ENCODE assay signal across 24 cellular contexts in the genomic region with DNA sequence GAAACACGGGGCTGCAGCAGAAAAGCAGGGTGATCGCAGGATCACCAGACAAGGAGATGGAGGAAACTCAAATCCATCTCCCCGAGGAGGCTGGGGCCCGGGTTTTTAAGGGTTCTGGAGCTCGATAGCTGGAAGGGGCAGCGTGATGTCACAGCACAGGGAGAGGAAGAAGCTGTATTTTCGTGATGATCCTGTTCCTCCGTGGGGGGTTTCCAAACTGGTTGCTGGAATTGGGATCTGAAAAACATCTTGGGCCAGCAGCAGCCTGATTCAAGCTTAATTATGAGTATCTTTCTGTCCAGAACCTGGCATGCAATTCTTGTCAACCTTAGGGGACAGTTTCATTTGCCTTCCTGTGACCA. TPM values are rescaled to one million over a fixed set of nuclear protein-coding genes. Genes with fewer than 3 reads are reported as not detected.
DNase-seq lines count a peak whose midpoint lies in the region; ATAC-seq, FAIRE-seq and TF ChIP-seq lines count a peak whose summit lies in the region.
"Had no signal": no experiment of that assay in that cellular context is flagged by ENCODE, and none has a peak within 500 bp of the region (broad histone marks: within the 10 kb centered on the region; RNA-seq: fewer than 3 reads in every experiment).

No MANE protein-coding gene starts in this region.

- no peak overlapping the region for H3K27ac ChIP-seq in naive thymus-derived CD4-positive, alpha-beta T cell (ENCODE audit: low read depth, low read length)
- H3K27ac ChIP-seq in kidney (ENCODE audit: low read depth in 2 of 2, low read length in 2 of 2): no peak overlapping the region
- H3K27ac ChIP-seq: cardiac muscle cell, foreskin keratinocyte, right atrium auricular region, uterus had no signal

- no peaks in the 10 kb centered on the region for H3K27me3 Mint-ChIP-seq in T-helper 2 cell treated with Interferon-gamma antibody and Interleukin-4, amounts not matched to agents 5 μg/mL and 100 μg/mL, for 36 hours (ENCODE audit: low read depth)
- H3K27me3 Mint-ChIP-seq in CD14-positive monocyte (ENCODE audit: low read depth in 3 of 3): peaks cover 0 to 9% (median 2%) of the 10 kb centered on the region in 3 donors
- H3K27me3 Mint-ChIP-seq in activated CD8-positive, alpha-beta T cell treated with anti-CD3 and anti-CD28 coated beads, Interleukin-2, amount 10 ng/mL, durations not matched to agents 7 days and 5 days (ENCODE audit: low read depth): no peaks in the 10 kb centered on the region
- no peaks in the 10 kb centered on the region for H3K27me3 Mint-ChIP-seq in naive thymus-derived CD4-positive, alpha-beta T cell
- H3K27me3 Mint-ChIP-seq: activated CD4-positive, alpha-beta T cell treated with anti-CD3 and anti-CD28 coated beads for 36 hours had no signal

- peaks cover 13 to 53% of the 10 kb centered on the region in 2 donors for H3K4me1 ChIP-seq in naive thymus-derived CD4-positive, alpha-beta T cell (ENCODE audit: control insufficient read depth in 2 of 2, insufficient read depth in 2 of 2, low read length in 2 of 2)
- no peaks in the 10 kb centered on the region for H3K4me1 ChIP-seq in kidney (ENCODE audit: control insufficient read depth in 1 of 2, insufficient read depth in 1 of 2, low read depth in 1 of 2, low read length in 2 of 2)
- H3K4me1 ChIP-seq: foreskin keratinocyte, uterus had no signal

- ATAC-seq in activated CD8-positive, alpha-beta T cell treated with anti-CD3 and anti-CD28 coated beads, Interleukin-2, amount 10 ng/mL, durations not matched to agents 7 days and 5 days: no peak
- no peak for ATAC-seq in naive thymus-derived CD4-positive, alpha-beta T cell
- ATAC-seq in GM18511 (IDR thresholded peaks at IDR 0.05; ENCODE audit: unreplicated experiment): no peak
- ATAC-seq: activated CD4-positive, alpha-beta T cell treated with anti-CD3 and anti-CD28 coated beads for 36 hours; foreskin keratinocyte; SK-N-SH treated with all-trans-retinoic acid at 6 μM for 48 hours had no signal

- peaks cover 60% of the 10 kb centered on the region for H3K4me1 Mint-ChIP-seq in T-helper 2 cell treated with Interferon-gamma antibody and Interleukin-4, amounts not matched to agents 5 μg/mL and 100 μg/mL, for 36 hours (ENCODE audit: low read depth)
- peaks cover 77% of the 10 kb centered on the region for H3K4me1 Mint-ChIP-seq in CD14-positive monocyte
- H3K4me1 Mint-ChIP-seq in activated CD8-positive, alpha-beta T cell treated with anti-CD3 and anti-CD28 coated beads, Interleukin-2, amount 10 ng/mL, durations not matched to agents 7 days and 5 days (ENCODE audit: low read depth): peaks cover 73% of the 10 kb centered on the region
- peaks cover 16 to 68% (median 27%) of the 10 kb centered on the region in 7 donors for H3K4me1 Mint-ChIP-seq in naive thymus-derived CD4-positive, alpha-beta T cell

- intact Hi-C loops in CD14-positive monocyte (cut with micrococcal nuclease) (no loop called here), kidney (cut with DNase I) (no loop called here)
- intact Hi-C loops in naive thymus-derived CD4-positive, alpha-beta T cell (cut with micrococcal nuclease): no loop called here

- H3K4me3 ChIP-seq in naive thymus-derived CD4-positive, alpha-beta T cell (ENCODE audit: low read length): no peak overlapping the region
- no peak overlapping the region for H3K4me3 ChIP-seq in kidney (ENCODE audit: low read length in 2 of 2)
- H3K4me3 ChIP-seq: cardiac muscle cell, right atrium auricular region, uterus had no signal

- POLR2A ChIA-PET in activated CD8-positive, alpha-beta T cell treated with anti-CD3 and anti-CD28 coated beads, Interleukin-2, amount 10 ng/mL, durations not matched to agents 7 days and 5 days (lab: Charles Lee): interaction anchor here (0.7 to 1.5 kb wide), 3 partner anchors 21 to 105 kb away, joined by 3 to 4 read pairs (median 3); partner anchors contain the start of gene ACSS1
- POLR2A ChIA-PET in naive thymus-derived CD4-positive, alpha-beta T cell (lab: Charles Lee): interaction anchor here (0.5 to 0.6 kb wide), 2 partner anchors 684 to 1469 kb away, joined by 3 read pairs; no protein-coding TSS in a partner anchor

- peaks cover 50% of the 10 kb centered on the region for H3K36me3 Mint-ChIP-seq in T-helper 2 cell treated with Interferon-gamma antibody and Interleukin-4, amounts not matched to agents 5 μg/mL and 100 μg/mL, for 36 hours (ENCODE audit: low read depth)
- H3K36me3 Mint-ChIP-seq in CD14-positive monocyte: peaks cover 10 to 23% of the 10 kb centered on the region in 2 donors
- peaks cover 42% of the 10 kb centered on the region for H3K36me3 Mint-ChIP-seq in activated CD8-positive, alpha-beta T cell treated with anti-CD3 and anti-CD28 coated beads, Interleukin-2, amount 10 ng/mL, durations not matched to agents 7 days and 5 days (ENCODE audit: low read depth)
- peaks cover 0 to 20% (median 0%) of the 10 kb centered on the region in 5 donors for H3K36me3 Mint-ChIP-seq in naive thymus-derived CD4-positive, alpha-beta T cell

- peak overlapping the region; percentile 48 for H3K4me3 Mint-ChIP-seq in T-helper 2 cell treated with Interferon-gamma antibody and Interleukin-4, amounts not matched to agents 5 μg/mL and 100 μg/mL, for 36 hours
- no peak overlapping the region for H3K4me3 Mint-ChIP-seq in CD14-positive monocyte
- no peak overlapping the region for H3K4me3 Mint-ChIP-seq in activated CD8-positive, alpha-beta T cell treated with anti-CD3 and anti-CD28 coated beads, Interleukin-2, amount 10 ng/mL, durations not matched to agents 7 days and 5 days
- peak overlapping the region in 2 of 10 donors; percentile 17 to 51 for H3K4me3 Mint-ChIP-seq in naive thymus-derived CD4-positive, alpha-beta T cell
- H3K4me3 Mint-ChIP-seq: activated CD4-positive, alpha-beta T cell treated with anti-CD3 and anti-CD28 coated beads for 36 hours; B cell had no signal

- peaks cover 0 to 12% (median 2%) of the 10 kb centered on the region in 3 experiments for H3K36me3 ChIP-seq in naive thymus-derived CD4-positive, alpha-beta T cell (ENCODE audit: control insufficient read depth in 2 of 3, insufficient read depth in 3 of 3, low read length in 3 of 3)
- peaks cover 0 to 2% of the 10 kb centered on the region in 2 donors for H3K36me3 ChIP-seq in kidney (ENCODE audit: control insufficient read depth in 1 of 2, insufficient read depth in 2 of 2, low read length in 2 of 2)
- H3K36me3 ChIP-seq: cardiac muscle cell, right atrium auricular region, uterus had no signal

- no peaks in the 10 kb centered on the region for H3K27me3 ChIP-seq in naive thymus-derived CD4-positive, alpha-beta T cell (ENCODE audit: control insufficient read depth in 2 of 2, insufficient read depth in 2 of 2, low read length in 2 of 2)
- H3K27me3 ChIP-seq: cardiac muscle cell, foreskin keratinocyte, right atrium auricular region, uterus had no signal

- H3K27ac Mint-ChIP-seq in T-helper 2 cell treated with Interferon-gamma antibody and Interleukin-4, amounts not matched to agents 5 μg/mL and 100 μg/mL, for 36 hours: peak overlapping the region; percentile 70
- H3K27ac Mint-ChIP-seq in CD14-positive monocyte: peak overlapping the region in 6 of 7 donors; percentile 25 to 88 (median 66)
- H3K27ac Mint-ChIP-seq in activated CD8-positive, alpha-beta T cell treated with anti-CD3 and anti-CD28 coated beads, Interleukin-2, amount 10 ng/mL, durations not matched to agents 7 days and 5 days: peak overlapping the region; percentile 61
- H3K27ac Mint-ChIP-seq in naive thymus-derived CD4-positive, alpha-beta T cell: peak overlapping the region in 5 of 9 donors; percentile 25 to 74 (median 56)
- H3K27ac Mint-ChIP-seq: activated CD4-positive, alpha-beta T cell treated with anti-CD3 and anti-CD28 coated beads for 36 hours; B cell had no signal

- CTCF ChIA-PET in activated CD8-positive, alpha-beta T cell treated with anti-CD3 and anti-CD28 coated beads, Interleukin-2, amount 10 ng/mL, durations not matched to agents 7 days and 5 days (lab: Charles Lee): interaction anchor here (1.1 to 3.7 kb wide), 2 partner anchors 22 to 34 kb away, joined by 3 to 42 read pairs; no protein-coding TSS in a partner anchor
- CTCF ChIA-PET in naive thymus-derived CD4-positive, alpha-beta T cell (lab: Charles Lee): no interaction called here

- TF ChIP-seq CTCF in CD14-positive monocyte (IDR thresholded peaks at IDR 0.05) (no peak), kidney (IDR thresholded peaks at IDR 0.05; ENCODE audit: borderline replicate concordance, extremely low read depth, insufficient read depth) (no peak)

- H3K9me3 ChIP-seq in naive thymus-derived CD4-positive, alpha-beta T cell (ENCODE audit: control insufficient read depth in 2 of 3, low read length in 3 of 3): no peaks in the 10 kb centered on the region
- no peaks in the 10 kb centered on the region for H3K9me3 ChIP-seq in kidney (ENCODE audit: control insufficient read depth in 1 of 2, low read length in 2 of 2)
- H3K9me3 ChIP-seq: right atrium auricular region, uterus had no signal

- H3K9me3 Mint-ChIP-seq in T-helper 2 cell treated with Interferon-gamma antibody and Interleukin-4, amounts not matched to agents 5 μg/mL and 100 μg/mL, for 36 hours: no peaks in the 10 kb centered on the region
- H3K9me3 Mint-ChIP-seq in CD14-positive monocyte: peaks cover 0 to 6% (median 1%) of the 10 kb centered on the region in 7 donors
- no peaks in the 10 kb centered on the region for H3K9me3 Mint-ChIP-seq in activated CD8-positive, alpha-beta T cell treated with anti-CD3 and anti-CD28 coated beads, Interleukin-2, amount 10 ng/mL, durations not matched to agents 7 days and 5 days (ENCODE audit: insufficient read depth)
- H3K9me3 Mint-ChIP-seq in naive thymus-derived CD4-positive, alpha-beta T cell: peaks cover 0 to 5% (median 0%) of the 10 kb centered on the region in 11 donors

- FAIRE-seq in kidney (lab: Jason Lieb, UNC): no peak
- FAIRE-seq: keratinocyte, RCC 7860 had no signal

- DNase-seq in T-helper 2 cell treated with Interferon-gamma antibody and Interleukin-4, amounts not matched to agents 5 μg/mL and 100 μg/mL, for 36 hours (ENCODE audit: low spot score): no peak
- DNase-seq in T-helper 2 cell (no peak), CD14-positive monocyte (ENCODE audit: low spot score) (no peak), glomerular visceral epithelial cell (ENCODE audit: extremely low spot score) (no peak), kidney (no peak)
- DNase-seq in activated CD8-positive, alpha-beta T cell treated with anti-CD3 and anti-CD28 coated beads, Interleukin-2, amount 10 ng/mL, durations not matched to agents 7 days and 5 days: no peak
- no peak for DNase-seq in naive thymus-derived CD4-positive, alpha-beta T cell
- DNase-seq: activated CD4-positive, alpha-beta T cell treated with anti-CD3 and anti-CD28 coated beads for 36 hours; erythroblast; foreskin keratinocyte; hypothalamus; NCI-H2029 treated with DMSO at 0.1 percent for 48 hours; NCI-H446; uterus had no signal

- no peak overlapping the region for H3K9ac ChIP-seq in kidney (ENCODE audit: low read length in 2 of 2)

RNA-seq across cellular contexts. Expression of gene CST7, which starts 4.1 kb away (rescaled TPM):
- polyA plus RNA-seq in CD14-positive monocyte (1 to 10 TPM; 1.8 to 3.2 TPM), kidney (ENCODE audit: insufficient read depth, low read depth, low replicate concordance) (1.4 TPM)
- 10 to 100 TPM; 43.9 to 47.5 TPM for total RNA-seq in activated CD8-positive, alpha-beta T cell treated with anti-CD3 and anti-CD28 coated beads, Interleukin-2, amount 10 ng/mL, durations not matched to agents 7 days and 5 days
- total RNA-seq in naive thymus-derived CD4-positive, alpha-beta T cell: 10 to 100 TPM in 3 of 5 experiments, 1 to 10 TPM in 2; 1.4 to 74.9 (median 11.5) TPM
- polyA plus RNA-seq in naive thymus-derived CD4-positive, alpha-beta T cell: 1 to 10 TPM; 2.3 to 4.2 TPM
- total RNA-seq in kidney: 3.7 TPM
- total RNA-seq: A172, cardiac muscle cell, foreskin keratinocyte, lung microvascular endothelial cell, osteoblast had no signal
- polyA plus RNA-seq: foreskin keratinocyte, keratinocyte had no signal

RNA-seq across cellular contexts. Expression of gene APMAP, which starts 39.4 kb away (rescaled TPM):
- 10 to 100 TPM; 73.2 to 74.0 TPM for polyA plus RNA-seq in CD14-positive monocyte
- 10 to 100 TPM; 43.2 to 44.0 TPM for total RNA-seq in activated CD8-positive, alpha-beta T cell treated with anti-CD3 and anti-CD28 coated beads, Interleukin-2, amount 10 ng/mL, durations not matched to agents 7 days and 5 days
- 10 to 100 TPM; 28.2 to 47.3 (median 38.8) TPM for total RNA-seq in naive thymus-derived CD4-positive, alpha-beta T cell
- polyA plus RNA-seq in naive thymus-derived CD4-positive, alpha-beta T cell: 10 to 100 TPM; 70.2 to 74.6 TPM
- total RNA-seq in kidney: 90.9 TPM
- polyA plus RNA-seq in kidney (ENCODE audit: insufficient read depth, low read depth, low replicate concordance): 79.7 TPM
